In the genomic region with DNA sequence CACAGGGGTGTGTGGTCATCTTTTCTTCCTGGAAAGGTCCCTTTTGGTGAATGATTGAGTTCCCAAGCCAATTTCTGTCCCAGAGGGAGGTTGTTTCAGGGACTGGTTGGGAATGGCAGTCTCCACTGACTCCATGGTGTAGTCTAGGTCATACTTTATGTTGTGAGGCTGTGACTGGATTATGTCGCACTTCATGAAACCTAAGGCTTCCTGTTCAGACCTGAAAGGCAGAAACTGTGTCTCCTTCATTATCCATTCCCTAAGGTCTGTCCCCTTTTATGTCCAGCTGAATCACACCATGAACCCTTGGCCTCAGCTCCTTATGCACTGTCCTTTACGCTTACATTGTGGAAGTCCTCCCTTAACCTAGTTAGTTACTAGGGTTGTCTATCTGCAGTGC, we compare ENCODE assay signal across 20 cellular contexts.
DNase-seq lines count a peak whose midpoint lies in the region; ATAC-seq and TF ChIP-seq lines count a peak whose summit lies in the region.
"Had no signal": no experiment of that assay in that cellular context is flagged by ENCODE, and none has a peak within 500 bp of the region (broad histone marks: within the 10 kb centered on the region; RNA-seq: fewer than 3 reads in every experiment).

No MANE protein-coding gene starts in this region.

- no peaks in the 10 kb centered on the region for H3K36me3 ChIP-seq in CD4-positive, alpha-beta memory T cell (ENCODE audit: insufficient read depth, low read length)
- H3K36me3 ChIP-seq: ovary, sigmoid colon had no signal

- peaks cover 84% of the 10 kb centered on the region for H3K4me1 ChIP-seq in CD4-positive, alpha-beta memory T cell (ENCODE audit: insufficient read depth, low read length)

- CTCF ChIA-PET in CD4-positive, alpha-beta memory T cell (lab: Charles Lee; ENCODE audit: partially characterized antibody) = no interaction called here

- peaks cover 0 to 2% (median 0%) of the 10 kb centered on the region in 3 donors for H3K27me3 Mint-ChIP-seq in CD14-positive monocyte (ENCODE audit: low read depth in 3 of 3)
- H3K27me3 Mint-ChIP-seq in CD4-positive, alpha-beta memory T cell = no peaks in the 10 kb centered on the region
- no peaks in the 10 kb centered on the region for H3K27me3 Mint-ChIP-seq in activated naive CD8-positive, alpha-beta T cell treated with anti-CD3 and anti-CD28 coated beads for 36 hours
- H3K27me3 Mint-ChIP-seq in naive B cell = no peaks in the 10 kb centered on the region

- intact Hi-C loops in CD14-positive monocyte (cut with micrococcal nuclease) = loop anchor here (5.0 kb wide), 1 partner anchor 35 kb away; no protein-coding TSS in a partner anchor
- intact Hi-C loops in CD4-positive, alpha-beta memory T cell (cut with micrococcal nuclease) = no loop called here

- H3K27me3 ChIP-seq in CD4-positive, alpha-beta memory T cell (ENCODE audit: insufficient read depth, low read length) = no peaks in the 10 kb centered on the region
- H3K27me3 ChIP-seq: ovary, sigmoid colon had no signal

- H3K4me1 Mint-ChIP-seq in CD14-positive monocyte (peaks cover 94% of the 10 kb centered on the region), naive B cell (peaks cover 81 to 94% (median 87%) of the 10 kb centered on the region in 3 donors)
- H3K4me1 Mint-ChIP-seq in CD4-positive, alpha-beta memory T cell = peaks cover 69 to 91% (median 82%) of the 10 kb centered on the region in 4 donors
- H3K4me1 Mint-ChIP-seq in activated naive CD8-positive, alpha-beta T cell treated with anti-CD3 and anti-CD28 coated beads for 36 hours = peaks cover 90% of the 10 kb centered on the region

- H3K4me3 Mint-ChIP-seq in CD14-positive monocyte (peak overlapping the region in 1 of 2 donors; percentile 41), naive B cell (peak overlapping the region in 7 of 8 donors; percentile 4 to 91 (median 51))
- H3K4me3 Mint-ChIP-seq in CD4-positive, alpha-beta memory T cell = no peak overlapping the region
- no peak overlapping the region for H3K4me3 Mint-ChIP-seq in activated naive CD8-positive, alpha-beta T cell treated with anti-CD3 and anti-CD28 coated beads for 36 hours

- no peak overlapping the region for H3K4me3 ChIP-seq in CD4-positive, alpha-beta memory T cell (ENCODE audit: low read length in 2 of 2)
- H3K4me3 ChIP-seq: GM23248, ovary, sigmoid colon had no signal

- no peak for TF ChIP-seq CTCF in CD14-positive monocyte (IDR thresholded peaks at IDR 0.05)

- H3K9me3 Mint-ChIP-seq in CD14-positive monocyte (peaks cover 0 to 4% (median 0%) of the 10 kb centered on the region in 7 donors), naive B cell (peaks cover 0 to 13% (median 8%) of the 10 kb centered on the region in 7 donors)
- H3K9me3 Mint-ChIP-seq in CD4-positive, alpha-beta memory T cell = peaks cover 0 to 3% (median 0%) of the 10 kb centered on the region in 8 donors
- H3K9me3 Mint-ChIP-seq in activated naive CD8-positive, alpha-beta T cell treated with anti-CD3 and anti-CD28 coated beads for 36 hours = peaks cover 12% of the 10 kb centered on the region

- H3K9me3 ChIP-seq in CD4-positive, alpha-beta memory T cell (ENCODE audit: control insufficient read depth in 1 of 2, low read length in 2 of 2) = no peaks in the 10 kb centered on the region
- H3K9me3 ChIP-seq: ovary, sigmoid colon had no signal

- DNase-seq in CD14-positive monocyte (ENCODE audit: low spot score) (no peak), naive B cell (peak; percentile 15), NCI-H446 treated with DMSO at 0.1 percent for 48 hours (lab: John Stamatoyannopoulos, UW) (no peak)
- no peak for DNase-seq in CD4-positive, alpha-beta memory T cell
- DNase-seq in activated naive CD8-positive, alpha-beta T cell treated with anti-CD3 and anti-CD28 coated beads for 36 hours = no peak
- DNase-seq: amygdala; central memory CD4-positive, alpha-beta T cell; GF-D8; GM23248; left cardiac atrium; midbrain; NCI-H2029; NCI-H510A treated with DMSO at 0.1 percent for 48 hours; ovary; sigmoid colon; stimulated activated CD4-positive, alpha-beta T cell treated with anti-CD3 and anti-CD28 coated beads, Interleukin-1b, Interleukin-23, amount 100 ng/mL, for 48 hours had no signal

- POLR2A ChIA-PET in CD4-positive, alpha-beta memory T cell (lab: Charles Lee; ENCODE audit: partially characterized antibody) = no interaction called here

- H3K27ac Mint-ChIP-seq in CD14-positive monocyte (peak overlapping the region; percentile 82 to 89 (median 84)), naive B cell (peak overlapping the region; percentile 75 to 96 (median 92))
- H3K27ac Mint-ChIP-seq in CD4-positive, alpha-beta memory T cell = peak overlapping the region in 4 of 7 donors; percentile 49 to 70 (median 62)
- H3K27ac Mint-ChIP-seq in activated naive CD8-positive, alpha-beta T cell treated with anti-CD3 and anti-CD28 coated beads for 36 hours = peak overlapping the region; percentile 47

- H3K36me3 Mint-ChIP-seq in CD14-positive monocyte (peaks cover 8 to 20% of the 10 kb centered on the region in 2 donors), naive B cell (peaks cover 9 to 12% of the 10 kb centered on the region in 2 donors)
- H3K36me3 Mint-ChIP-seq in CD4-positive, alpha-beta memory T cell = no peaks in the 10 kb centered on the region
- peaks cover 32% of the 10 kb centered on the region for H3K36me3 Mint-ChIP-seq in activated naive CD8-positive, alpha-beta T cell treated with anti-CD3 and anti-CD28 coated beads for 36 hours

- ATAC-seq in naive B cell (ENCODE audit: low read depth in 2 of 2) (peak; percentile 47 to 50), GM21786 (IDR thresholded peaks at IDR 0.05; ENCODE audit: unreplicated experiment) (no peak), HG03196 (IDR thresholded peaks at IDR 0.05; ENCODE audit: unreplicated experiment) (no peak)
- ATAC-seq: HepG2, left cardiac atrium, Right ventricle myocardium inferior had no signal

- no peak overlapping the region for H3K27ac ChIP-seq in CD4-positive, alpha-beta memory T cell (ENCODE audit: low read depth, low read length)
- H3K27ac ChIP-seq: GM23248, ovary, sigmoid colon had no signal

Comparison
In these comparisons a context has a peak if more than half of its experiments do, and no peak if none do; other contexts are left out.
1. H3K4me3 Mint-ChIP-seq: peak in naive B cell (7 of 8); none in CD4-positive, alpha-beta memory T cell (0 of 8) and activated naive CD8-positive, alpha-beta T cell treated with anti-CD3 and anti-CD28 coated beads for 36 hours (single experiment).
2. ATAC-seq: peak in naive B cell (2 of 2); none in GM21786 (single experiment) and HG03196 (single experiment).
3. Peak in every context shown above with its lines, with median percentiles within 50 percentile points of each other: H3K27ac Mint-ChIP-seq.